ENCODE assay signal across 13 cellular contexts in genomic region chr11:117868815-117869642, GRCh38. TPM values are rescaled to one million over a fixed set of nuclear protein-coding genes. Genes with fewer than 3 reads are reported as not detected.
DNase-seq lines count a peak whose midpoint lies in the region; ATAC-seq, FAIRE-seq and TF ChIP-seq lines count a peak whose summit lies in the region.
"Had no signal": no experiment of that assay in that cellular context is flagged by ENCODE, and none has a peak within 500 bp of the region (broad histone marks: within the 10 kb centered on the region; RNA-seq: fewer than 3 reads in every experiment).

No MANE protein-coding gene starts in this region.

- no peak overlapping the region for H3K18ac ChIP-seq in H1 (ENCODE audit: extremely low read depth, low read length)

- TF ChIP-seq EP300 in H1 (IDR thresholded peaks at IDR 0.05; ENCODE audit: borderline replicate concordance in 1 of 2, low read depth in 2 of 2, low read length in 2 of 2), result no peak

- CTCF ChIA-PET in H1 (lab: Charles Lee; ENCODE audit: partially characterized antibody), result interaction anchor here (0.9 to 1.4 kb wide), 3 partner anchors 9 to 78 kb away, joined by 3 read pairs; no protein-coding TSS in a partner anchor

- POLR2A ChIA-PET in H1 (lab: Charles Lee; ENCODE audit: partially characterized antibody), result interaction anchor here (1.3 kb wide), 1 partner anchor 51 kb away, joined by 3 read pairs; no protein-coding TSS in a partner anchor

- no peak overlapping the region for H3K27ac ChIP-seq in H1 (ENCODE audit: low read depth, low read length)
- peak overlapping the region; percentile 39 for H3K27ac ChIP-seq in temporal lobe (ENCODE audit: low read depth, low read length)
- H3K27ac ChIP-seq in foreskin keratinocyte, result no peak overlapping the region

- no peak overlapping the region for H2BK120ac ChIP-seq in H1 (replicated peaks; ENCODE audit: low read depth, low read length)

- WGBS in H1 (ENCODE audit: extremely low coverage in 1 of 2, insufficient coverage in 1 of 2, insufficient read length in 1 of 2, insufficient replicate concordance in 2 of 2, low coverage in 1 of 2, low lambda C conversion rate in 2 of 2, missing lambda C conversion rate in 1 of 2), 2 experiments, result 80% methylated on average over 17 of the region's 17 CpGs; no CpG with 5 or more reads in 1 of the 2 experiments

- no peak overlapping the region for H3K14ac ChIP-seq in H1 (ENCODE audit: insufficient read length)

- no peak for TF ChIP-seq POLR2A in H1 (IDR thresholded peaks at IDR 0.05; ENCODE audit: control extremely low read depth in 1 of 2, low read depth in 2 of 2, low read length in 2 of 2)

- no peak overlapping the region for H2BK12ac ChIP-seq in H1 (ENCODE audit: low read depth, low read length)

- H3K4me1 ChIP-seq in H1 (replicated peaks in 1 of 4; ENCODE audit: control insufficient read depth in 3 of 4, insufficient read depth in 4 of 4, low read length in 3 of 4) (peaks cover 3 to 22% (median 16%) of the 10 kb centered on the region in 4 experiments), foreskin keratinocyte (no peaks in the 10 kb centered on the region)

- H2AFZ ChIP-seq in H1 (ENCODE audit: low read length), result no peak overlapping the region

- no peaks in the 10 kb centered on the region for H3K9me3 ChIP-seq in H1 (ENCODE audit: insufficient read depth in 2 of 2, low read depth in 1 of 2, low read length in 1 of 2)

- no peaks in the 10 kb centered on the region for H3K23me2 ChIP-seq in H1 (ENCODE audit: low read depth, low read length)

- peak overlapping the region in 1 of 4 experiments; percentile 14; a peak in 1 of 8 replicates for H3K4me3 ChIP-seq in H1 (ENCODE audit: extremely low read depth in 1 of 4, insufficient read depth in 2 of 4, low read depth in 3 of 4, low read length in 4 of 4)

- no peak for TF ChIP-seq RAD21 in H1 (IDR thresholded peaks at IDR 0.05 in 1 of 2, conservative IDR thresholded peaks at IDR 0.05 in 1 of 2; ENCODE audit: low read depth in 2 of 2, low read length in 2 of 2)

- H2BK20ac ChIP-seq in H1 (ENCODE audit: low read length), result no peak overlapping the region

- no peak overlapping the region for H2AK5ac ChIP-seq in H1 (ENCODE audit: low read depth, low read length)

- H3K36me3 ChIP-seq in H1 (ENCODE audit: control insufficient read depth in 2 of 4, insufficient read depth in 4 of 4, low read length in 3 of 4), result no peaks in the 10 kb centered on the region

- no peak overlapping the region for H3K4ac ChIP-seq in H1 (replicated peaks; ENCODE audit: insufficient read length, low read depth, low read length)

- TF ChIP-seq CTCF in H1 (IDR thresholded peaks at IDR 0.05; ENCODE audit: control extremely low read depth in 1 of 3, insufficient read depth in 1 of 3, low read depth in 1 of 3, low read length in 3 of 3) (no peak), foreskin keratinocyte (conservative IDR thresholded peaks at IDR 0.05) (no peak)

- no peak overlapping the region; a peak in 1 of 4 replicates for H3K4me2 ChIP-seq in H1 (ENCODE audit: insufficient read depth in 1 of 2, low read depth in 2 of 2, low read length in 2 of 2)

- H3K79me2 ChIP-seq in H1 (ENCODE audit: control insufficient read depth in 1 of 2, insufficient read depth in 2 of 2, low read length in 2 of 2), result peaks cover 0 to 48% of the 10 kb centered on the region in 2 experiments; a peak in 2 of 4 replicates

- no peak for FAIRE-seq in H1 (lab: Jason Lieb, UNC)
- FAIRE-seq: GM18507 had no signal

- no peak overlapping the region for H3K23ac ChIP-seq in H1 (ENCODE audit: insufficient read length)

- H2BK5ac ChIP-seq in H1 (ENCODE audit: low read depth, low read length), result no peak overlapping the region

- no peak overlapping the region for H2BK15ac ChIP-seq in H1 (ENCODE audit: low read length)

- no peak overlapping the region for H4K8ac ChIP-seq in H1 (ENCODE audit: extremely low read depth, insufficient read depth, low read length)

- H3K56ac ChIP-seq in H1 (replicated peaks; ENCODE audit: insufficient read length, low read depth, low read length), result no peak overlapping the region

- no peak for ATAC-seq in HG03280 (IDR thresholded peaks at IDR 0.05; ENCODE audit: unreplicated experiment)
- ATAC-seq in foreskin keratinocyte, result no peak

- H3K27me3 ChIP-seq in H1 (replicated peaks in 1 of 4; ENCODE audit: control insufficient read depth in 3 of 4, extremely low read depth in 1 of 4, insufficient read depth in 3 of 4, low read length in 3 of 4) (no peaks in the 10 kb centered on the region), foreskin keratinocyte (peaks cover 58% of the 10 kb centered on the region)

- no peak overlapping the region for H4K5ac ChIP-seq in H1 (ENCODE audit: insufficient read length, low read depth, low read length)

- no peak overlapping the region for H3K9ac ChIP-seq in H1 (replicated peaks in 1 of 4; ENCODE audit: extremely low read depth in 1 of 4, low read depth in 3 of 4, low read length in 3 of 4)

- H4K91ac ChIP-seq in H1 (replicated peaks; ENCODE audit: insufficient read length, low read length), result no peak overlapping the region

- H3K79me1 ChIP-seq in H1 (ENCODE audit: low read depth, low read length), result peaks cover 11% of the 10 kb centered on the region

- peak; percentile 91 for DNase-seq in NCI-H1105 (lab: John Stamatoyannopoulos, UW)
- DNase-seq in NCI-H2107 treated with DMSO at 0.1 percent for 48 hours (lab: John Stamatoyannopoulos, UW; ENCODE audit: unreplicated experiment), result peak; percentile 80
- no peak for DNase-seq in H1 (ENCODE audit: low read depth in 1 of 2, low spot score in 2 of 2)
- DNase-seq in foreskin keratinocyte, result no peak
- no peak for DNase-seq in HK-2 (ENCODE audit: unreplicated experiment)
- DNase-seq: left cardiac atrium, MM.1S, naive B cell had no signal

- peaks cover 8 to 13% of the 10 kb centered on the region in 2 experiments for H4K20me1 ChIP-seq in H1 (replicated peaks in 1 of 2; ENCODE audit: control insufficient read depth in 1 of 2, insufficient read depth in 2 of 2, low read length in 2 of 2)

TF ChIP-seq in H1, 55 proteins besides CTCF, POLR2A, EP300 and RAD21:
- TF ChIP-seq RFX5 (IDR thresholded peaks at IDR 0.05; ENCODE audit: borderline replicate concordance, low read depth, low read length) (no peak), NANOG (IDR thresholded peaks at IDR 0.05; ENCODE audit: insufficient read depth, low read depth, low read length, poor library complexity, severe bottlenecking) (peak; percentile 17)

RNA-seq across cellular contexts. Expression of gene FXYD6, which starts 7.4 kb away (rescaled TPM):
- 44.6 and 50.0 TPM in 2 replicates for total RNA-seq in H1 (2021; fragmentation: NEBNext Ultra II Directional; extraction: Animal tissue kit (Norgen Biotek cat#: 25700))
- 117 and 151 TPM in 2 replicates for polyA plus RNA-seq in H1 (2011; rRNA removed)
- 117 TPM for polyA plus RNA-seq in H1 (2011; cell fraction: cytosol; rRNA removed)
- polyA plus RNA-seq in H1 (2011; cell fraction: nucleus; rRNA removed), result 137 TPM
- 45.7 to 68.5 TPM (median 67.3 TPM) in 4 replicates for polyA plus RNA-seq in H1 (2012, experiment 1 of 2)
- 67.1 TPM for polyA plus RNA-seq in H1 (2012, experiment 2 of 2)
- 51.8 TPM for polyA plus RNA-seq in H1 (2013, experiment 1 of 2)
- 57.8 TPM for polyA plus RNA-seq in H1 (2013, experiment 2 of 2)
- 64.2 and 70.4 TPM in 2 replicates for polyA minus RNA-seq in H1 (2011; rRNA and poly(A)+ RNA removed)
- 17.0 TPM for polyA minus RNA-seq in H1 (2011; cell fraction: cytosol; rRNA and poly(A)+ RNA removed)
- 34.0 TPM for polyA minus RNA-seq in H1 (2011; cell fraction: nucleus; rRNA and poly(A)+ RNA removed)
- total RNA-seq in temporal lobe, result 149 TPM
- total RNA-seq in foreskin keratinocyte, result not detected in 2 replicates
- polyA plus RNA-seq in foreskin keratinocyte, result 0.09 and 0.16 TPM in 2 replicates
- total RNA-seq: HT-29, OCI-LY7 had no signal

RNA-seq across cellular contexts. Expression of gene FXYD2, which starts 44.5 kb away (rescaled TPM):
- 0.99 and 1.1 TPM in 2 replicates for total RNA-seq in H1 (2021; fragmentation: NEBNext Ultra II Directional; extraction: Animal tissue kit (Norgen Biotek cat#: 25700))
- polyA plus RNA-seq in H1 (2011; rRNA removed), result 0.89 and 1.6 TPM in 2 replicates
- polyA plus RNA-seq in H1 (2011; cell fraction: cytosol; rRNA removed), result 1.2 TPM
- 3.1 TPM for polyA plus RNA-seq in H1 (2011; cell fraction: nucleus; rRNA removed)
- 0.84 to 1.1 TPM (median 0.98 TPM) in 4 replicates for polyA plus RNA-seq in H1 (2012, experiment 1 of 2)
- 0.21 TPM for polyA plus RNA-seq in H1 (2012, experiment 2 of 2)
- polyA plus RNA-seq in H1 (2013, experiment 1 of 2), result 2.0 TPM
- 1.2 TPM for polyA plus RNA-seq in H1 (2013, experiment 2 of 2)
- 0.95 and 1.7 TPM in 2 replicates for polyA minus RNA-seq in H1 (2011; rRNA and poly(A)+ RNA removed)
- polyA minus RNA-seq in H1 (2011; cell fraction: cytosol; rRNA and poly(A)+ RNA removed), result 0.59 TPM
- polyA minus RNA-seq in H1 (2011; cell fraction: nucleus; rRNA and poly(A)+ RNA removed), result 4.4 TPM
- total RNA-seq in temporal lobe, result 0.49 TPM
- total RNA-seq in foreskin keratinocyte, result not detected in 2 replicates
- 0.15 and 0.27 TPM in 2 replicates for polyA plus RNA-seq in foreskin keratinocyte
- total RNA-seq: OCI-LY7 had no signal

Comparison
In these comparisons a context has a peak if more than half of its experiments do, and no peak if none do; other contexts are left out.
1. DNase-seq: peak in NCI-H1105 (single experiment) and NCI-H2107 treated with DMSO at 0.1 percent for 48 hours (single experiment); none in H1 (0 of 2), foreskin keratinocyte (0 of 2) and HK-2 (single experiment).
2. RNA of gene FXYD6, which starts 7.4 kb away (total RNA-seq): 149 TPM in temporal lobe (single experiment) and 44.6 to 50.0 TPM in H1; not detected in foreskin keratinocyte; every median in the first group is over 10 times any median in the second.